Comparison of ENCODE assay signal across 13 cellular contexts in the genomic region with DNA sequence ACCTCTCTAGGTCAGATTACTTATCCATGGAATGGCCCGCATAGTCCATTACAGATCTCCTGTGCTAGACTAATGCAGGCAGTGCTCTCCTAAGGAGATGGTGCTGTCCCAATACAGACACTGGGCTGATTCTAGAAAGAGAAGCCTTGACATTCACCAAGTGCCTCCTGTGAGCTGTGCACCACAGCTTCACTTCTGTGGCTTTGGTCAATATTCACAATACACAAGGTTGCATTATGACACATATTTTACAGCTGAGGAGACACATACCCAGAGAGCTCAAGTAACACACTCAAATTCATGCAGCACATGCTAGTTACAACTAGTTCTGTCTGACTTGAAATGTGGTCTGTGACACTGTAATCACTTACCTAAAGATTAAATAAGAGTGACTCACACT. TPM values are rescaled to one million over a fixed set of nuclear protein-coding genes. Genes with fewer than 3 reads are reported as not detected.
A peak's percentile ranks its signal among the peaks of the same experiment; 100 is the strongest.
DNase-seq lines count a peak whose midpoint lies in the region; ATAC-seq, FAIRE-seq and TF ChIP-seq lines count a peak whose summit lies in the region.
"Had no signal": no experiment of that assay in that cellular context is flagged by ENCODE, and none has a peak within 500 bp of the region (broad histone marks: within the 10 kb centered on the region; RNA-seq: fewer than 3 reads in every experiment).

No MANE protein-coding gene starts in this region.

- TF ChIP-seq POLR2A in GM12892 (IDR thresholded peaks at IDR 0.05; ENCODE audit: low read depth, low read length): no peak

- H3K4me1 Mint-ChIP-seq in effector memory CD8-positive, alpha-beta T cell (ENCODE audit: low read depth in 2 of 2): peaks cover 6 to 9% of the 10 kb centered on the region in 2 donors

- no peaks in the 10 kb centered on the region for H3K36me3 Mint-ChIP-seq in effector memory CD8-positive, alpha-beta T cell (ENCODE audit: insufficient read depth)

- peak; percentile 44 for FAIRE-seq in GM12892 (lab: Jason Lieb, UNC)
- FAIRE-seq: endothelial cell of umbilical vein had no signal

- peak; percentile 88 for ATAC-seq in GM18907 (IDR thresholded peaks at IDR 0.05; ENCODE audit: unreplicated experiment)
- peak; percentile 66 for ATAC-seq in HG03469 (IDR thresholded peaks at IDR 0.05; ENCODE audit: unreplicated experiment)
- ATAC-seq in effector memory CD8-positive, alpha-beta T cell (replicated peaks): peak; percentile 75
- ATAC-seq in GM21737 (IDR thresholded peaks at IDR 0.05; ENCODE audit: unreplicated experiment): no peak
- ATAC-seq in GM19023 (IDR thresholded peaks at IDR 0.05; ENCODE audit: unreplicated experiment): no peak
- ATAC-seq: psoas muscle had no signal

- H3K9me3 Mint-ChIP-seq in effector memory CD8-positive, alpha-beta T cell: no peaks in the 10 kb centered on the region
- H3K9me3 Mint-ChIP-seq: T-helper 1 cell treated with Interleukin-12 subunit alpha and Interleukin-12 subunit beta and Interleukin-4 antibody, amounts not matched to agents 30 μg/mL and 1 μg/mL, for 36 hours had no signal

- no peak overlapping the region for H3K27ac Mint-ChIP-seq in effector memory CD8-positive, alpha-beta T cell
- H3K27ac Mint-ChIP-seq: T-helper 1 cell treated with Interleukin-12 subunit alpha and Interleukin-12 subunit beta and Interleukin-4 antibody, amounts not matched to agents 30 μg/mL and 1 μg/mL, for 36 hours had no signal

- DNase-seq in GM12892 (ENCODE audit: insufficient read length) (no peak), T-helper 9 cell (no peak)
- DNase-seq in effector memory CD8-positive, alpha-beta T cell: no peak
- DNase-seq: EL, left ventricle myocardium inferior, NCI-H226, psoas muscle had no signal

- H3K27me3 Mint-ChIP-seq in effector memory CD8-positive, alpha-beta T cell: peaks cover 49 to 76% of the 10 kb centered on the region in 2 donors

- no peak overlapping the region for H3K4me3 Mint-ChIP-seq in effector memory CD8-positive, alpha-beta T cell
- H3K4me3 Mint-ChIP-seq: T-helper 1 cell treated with Interleukin-12 subunit alpha and Interleukin-12 subunit beta and Interleukin-4 antibody, amounts not matched to agents 30 μg/mL and 1 μg/mL, for 36 hours had no signal

RNA-seq across cellular contexts. Expression of gene LRRC8B, which starts 59.4 kb away (rescaled TPM):
- polyA plus RNA-seq in GM12892 (2012; ENCODE audit: missing spikeins): 2.4 TPM

Comparison
In these comparisons a context has a peak if more than half of its experiments do, and no peak if none do; other contexts are left out.
1. ATAC-seq: peak in GM18907 (single experiment), HG03469 (single experiment) and effector memory CD8-positive, alpha-beta T cell (single experiment); none in GM21737 (single experiment) and GM19023 (single experiment).